ENCODE assay signal across 8 cellular contexts in genomic region chr14:77097006-77097688, GRCh38. TPM values are rescaled to one million over a fixed set of nuclear protein-coding genes. Genes with fewer than 3 reads are reported as not detected.
DNase-seq lines count a peak whose midpoint lies in the region; ATAC-seq and TF ChIP-seq lines count a peak whose summit lies in the region.

No MANE protein-coding gene starts in this region.

- H3K27ac ChIP-seq in hepatocyte (peak overlapping the region; percentile 92), smooth muscle cell (ENCODE audit: low read depth) (peak overlapping the region; percentile 96)

- DNase-seq in ELR (ENCODE audit: low read depth) (peak; percentile 45), hepatocyte (ENCODE audit: low spot score) (no peak), smooth muscle cell (lab: John Stamatoyannopoulos, UW; ENCODE audit: unreplicated experiment) (no peak), lower leg skin (ENCODE audit: low spot score in 2 of 2) (no peak)
- no peak for DNase-seq in activated T-cell treated with anti-CD3 and anti-CD28 coated beads, Interleukin-2, amount 50 U/mL, for 72 hours

- no peaks in the 10 kb centered on the region for H3K27me3 Mint-ChIP-seq in activated T-cell treated with anti-CD3 and anti-CD28 coated beads, Interleukin-2, amount 50 U/mL, for 72 hours (ENCODE audit: low read depth)

- H3K9me3 ChIP-seq in hepatocyte (ENCODE audit: low read depth) (no peaks in the 10 kb centered on the region), smooth muscle cell (replicated peaks; ENCODE audit: low read depth) (no peaks in the 10 kb centered on the region)

- 8% methylated on average over 19 of the region's 19 CpGs for WGBS in hepatocyte (ENCODE audit: low lambda C conversion rate, missing lambda C conversion rate)
- 5% methylated on average over 19 of the region's 19 CpGs for WGBS in smooth muscle cell (ENCODE audit: low lambda C conversion rate)
- 3 to 4% methylated on average over 19 of the region's 19 CpGs for WGBS in lower leg skin, 2 donors

- H3K4me2 ChIP-seq in hepatocyte = peak overlapping the region; percentile 76
- peak overlapping the region; percentile 91 for H3K4me2 ChIP-seq in smooth muscle cell

- H3K36me3 ChIP-seq in hepatocyte (replicated peaks; ENCODE audit: insufficient read depth, low read depth) (no peaks in the 10 kb centered on the region), smooth muscle cell (ENCODE audit: low read depth) (no peaks in the 10 kb centered on the region)

- intact Hi-C loops in lower leg skin (cut with DNase I; ENCODE audit: low total_unique reads) = no loop called here

- TF ChIP-seq CTCF in hepatocyte (IDR thresholded peaks at IDR 0.05; ENCODE audit: poor library complexity) (no peak), smooth muscle cell (IDR thresholded peaks at IDR 0.05; ENCODE audit: borderline replicate concordance, insufficient read depth, poor library complexity, severe bottlenecking) (no peak), lower leg skin (IDR thresholded peaks at IDR 0.05) (no peak)

- peaks cover 34% of the 10 kb centered on the region for H3K79me2 ChIP-seq in hepatocyte
- peaks cover 29% of the 10 kb centered on the region for H3K79me2 ChIP-seq in smooth muscle cell (ENCODE audit: low read depth)

- H3K9ac ChIP-seq in smooth muscle cell (ENCODE audit: low read depth) = peak overlapping the region; percentile 95

- peak overlapping the region; percentile 96 to 99 for H3K4me3 Mint-ChIP-seq in activated T-cell treated with anti-CD3 and anti-CD28 coated beads, Interleukin-2, amount 50 U/mL, for 72 hours

- no peaks in the 10 kb centered on the region for H3K9me2 ChIP-seq in hepatocyte (replicated peaks; ENCODE audit: insufficient read depth)

- TF ChIP-seq POLR2A in lower leg skin (IDR thresholded peaks at IDR 0.05) = no peak

- H3K9me3 Mint-ChIP-seq in activated T-cell treated with anti-CD3 and anti-CD28 coated beads, Interleukin-2, amount 50 U/mL, for 72 hours = no peaks in the 10 kb centered on the region

- no peaks in the 10 kb centered on the region for H3K27me3 ChIP-seq in hepatocyte
- H3K27me3 ChIP-seq in smooth muscle cell (ENCODE audit: low read depth) = no peaks in the 10 kb centered on the region

- ATAC-seq in HG03378 (IDR thresholded peaks at IDR 0.05; ENCODE audit: unreplicated experiment) (peak; percentile 18), HG03135 (IDR thresholded peaks at IDR 0.05; ENCODE audit: unreplicated experiment) (no peak), HG03045 (IDR thresholded peaks at IDR 0.05; ENCODE audit: unreplicated experiment) (no peak)
- ATAC-seq in activated T-cell treated with anti-CD3 and anti-CD28 coated beads, Interleukin-2, amount 50 U/mL, for 72 hours (replicated peaks in 1 of 2) = no peak

- H3K4me1 ChIP-seq in hepatocyte (ENCODE audit: insufficient read depth) (peaks cover 35% of the 10 kb centered on the region), smooth muscle cell (ENCODE audit: low read depth) (peaks cover 20% of the 10 kb centered on the region)

- peaks cover 41% of the 10 kb centered on the region for H3K4me1 Mint-ChIP-seq in activated T-cell treated with anti-CD3 and anti-CD28 coated beads, Interleukin-2, amount 50 U/mL, for 72 hours (ENCODE audit: low read depth)

- H4K20me1 ChIP-seq in hepatocyte (ENCODE audit: insufficient read depth, poor library complexity, severe bottlenecking) = no peaks in the 10 kb centered on the region
- no peaks in the 10 kb centered on the region for H4K20me1 ChIP-seq in smooth muscle cell (ENCODE audit: low read depth)

- H2AFZ ChIP-seq in hepatocyte (peak overlapping the region; percentile 8), smooth muscle cell (ENCODE audit: low read depth) (peak overlapping the region; percentile 91)

- H3K27ac Mint-ChIP-seq in activated T-cell treated with anti-CD3 and anti-CD28 coated beads, Interleukin-2, amount 50 U/mL, for 72 hours = peak overlapping the region; percentile 98

- peak overlapping the region; percentile 35 for H3K4me3 ChIP-seq in hepatocyte
- H3K4me3 ChIP-seq in smooth muscle cell = peak overlapping the region; percentile 75
- H3K4me3 ChIP-seq in lower leg skin (ENCODE audit: low read depth, poor library complexity, severe bottlenecking) = no peak overlapping the region

- H3K36me3 Mint-ChIP-seq in activated T-cell treated with anti-CD3 and anti-CD28 coated beads, Interleukin-2, amount 50 U/mL, for 72 hours (ENCODE audit: insufficient read depth in 2 of 2) = peaks cover 0 to 2% of the 10 kb centered on the region in 2 donors

- peaks cover 6% of the 10 kb centered on the region for H3F3A ChIP-seq in smooth muscle cell (ENCODE audit: low read depth)

RNA-seq across cellular contexts. Expression of gene CIPC, which starts 0.9 kb away (rescaled TPM):
- 1 to 10 TPM; 5.1 to 6.4 TPM for total RNA-seq in activated T-cell treated with anti-CD3 and anti-CD28 coated beads, Interleukin-2, amount 50 U/mL, for 72 hours
- total RNA-seq in hepatocyte (25.6 and 29.6 TPM in 2 replicates), smooth muscle cell (14.3 and 15.1 TPM in 2 replicates), lower leg skin (10 to 100 TPM; 36.6 to 60.0 (median 52.1) TPM)
- polyA plus RNA-seq in hepatocyte (9.6 and 10.5 TPM in 2 replicates), smooth muscle cell (3.6 and 5.6 TPM in 2 replicates)

RNA-seq across cellular contexts. Expression of gene ZDHHC22, which starts 44.4 kb away (rescaled TPM):
- not detected for total RNA-seq in activated T-cell treated with anti-CD3 and anti-CD28 coated beads, Interleukin-2, amount 50 U/mL, for 72 hours
- 0.04 TPM in 1 of 2 replicates, not detected in the other for total RNA-seq in hepatocyte
- not detected in 2 replicates for polyA plus RNA-seq in hepatocyte
- not detected in 2 replicates for total RNA-seq in smooth muscle cell
- not detected in 2 replicates for polyA plus RNA-seq in smooth muscle cell
- not detected for total RNA-seq in lower leg skin
